10 cellular contexts compared by ENCODE assay signal in genomic region chr2:39264733-39265132, GRCh38. TPM values are rescaled to one million over a fixed set of nuclear protein-coding genes. Genes with fewer than 3 reads are reported as not detected.
DNase-seq lines count a peak whose midpoint lies in the region; ATAC-seq and TF ChIP-seq lines count a peak whose summit lies in the region.
"Had no signal": no experiment of that assay in that cellular context is flagged by ENCODE, and none has a peak within 500 bp of the region (broad histone marks: within the 10 kb centered on the region; RNA-seq: fewer than 3 reads in every experiment).

No MANE protein-coding gene starts in this region.

- H3K36me3 ChIP-seq in SU-DHL-6 (ENCODE audit: low read length) (no peaks in the 10 kb centered on the region), psoas muscle (ENCODE audit: insufficient read depth in 1 of 2, low read depth in 1 of 2) (peaks cover 9 to 85% of the 10 kb centered on the region in 2 donors)

- H3K9me3 Mint-ChIP-seq in chondrocyte (ENCODE audit: low read depth) = no peaks in the 10 kb centered on the region

- H3K4me1 Mint-ChIP-seq in chondrocyte (ENCODE audit: low read depth) = peaks cover 11% of the 10 kb centered on the region

- ATAC-seq in GM21360 (IDR thresholded peaks at IDR 0.05; ENCODE audit: unreplicated experiment) (peak; percentile 68), HG03103 (IDR thresholded peaks at IDR 0.05; ENCODE audit: low read depth, unreplicated experiment) (peak; percentile 72), psoas muscle (no peak)

- peak overlapping the region; percentile 96 for H3K27ac ChIP-seq in SU-DHL-6 (ENCODE audit: low read depth, low read length)
- no peak overlapping the region for H3K27ac ChIP-seq in psoas muscle
- no peak overlapping the region for H3K27ac ChIP-seq in coronary artery

- no peak overlapping the region for H3K27ac Mint-ChIP-seq in chondrocyte (ENCODE audit: unreplicated experiment)

- H3K27me3 ChIP-seq in SU-DHL-6 (ENCODE audit: low read length) = no peaks in the 10 kb centered on the region
- no peaks in the 10 kb centered on the region for H3K27me3 ChIP-seq in psoas muscle (ENCODE audit: insufficient read depth in 3 of 3, low read length in 2 of 3)

- in situ Hi-C loops in GM13976 (cut with MboI; ENCODE audit: low sequenced_read_pairs, unreplicated experiment) = no loop called here

- H3K4me3 ChIP-seq in SU-DHL-6 (ENCODE audit: insufficient read depth, low read length, poor library complexity, severe bottlenecking) (peak overlapping the region; percentile 41), psoas muscle (no peak overlapping the region), coronary artery (no peak overlapping the region)

- 87 to 98% (median 91%) methylated on average over 1 of the region's 1 CpG for WGBS in psoas muscle, 3 donors

- no peaks in the 10 kb centered on the region for H3K79me2 ChIP-seq in SU-DHL-6 (ENCODE audit: insufficient read depth, low read length)

- no peaks in the 10 kb centered on the region for H3K27me3 Mint-ChIP-seq in chondrocyte (ENCODE audit: low read depth)

- no peaks in the 10 kb centered on the region for H3K9me2 ChIP-seq in SU-DHL-6 (replicated peaks; ENCODE audit: insufficient read depth, low read length)

- H3K9me3 ChIP-seq in SU-DHL-6 (ENCODE audit: insufficient read depth, low read length) = no peaks in the 10 kb centered on the region
- H3K9me3 ChIP-seq in psoas muscle = no peaks in the 10 kb centered on the region

- H3K4me1 ChIP-seq in psoas muscle = no peaks in the 10 kb centered on the region

- TF ChIP-seq CTCF in GM13976 (IDR thresholded peaks at IDR 0.05; ENCODE audit: borderline replicate concordance, control extremely low read depth, extremely low read depth, insufficient read depth, missing control alignments) (no peak), SU-DHL-6 (IDR thresholded peaks at IDR 0.05; ENCODE audit: insufficient read depth, low read length, poor library complexity, severe bottlenecking) (no peak), psoas muscle (IDR thresholded peaks at IDR 0.05) (no peak), chondrocyte (IDR thresholded peaks at IDR 0.05) (no peak), coronary artery (IDR thresholded peaks at IDR 0.05) (no peak)

- DNase-seq in GM13976 (ENCODE audit: low spot score) (peak; percentile 59), psoas muscle (no peak), chondrocyte (ENCODE audit: low spot score) (no peak), coronary artery (ENCODE audit: low spot score) (no peak), NCI-H146 (lab: John Stamatoyannopoulos, UW) (no peak)
- DNase-seq: NCI-H524, nucleus accumbens had no signal

- H3K4me3 Mint-ChIP-seq in chondrocyte (ENCODE audit: unreplicated experiment) = no peak overlapping the region

- intact Hi-C loops in psoas muscle (cut with DNase I) = no loop called here

- peak overlapping the region; percentile 39 for H3K9ac ChIP-seq in SU-DHL-6 (ENCODE audit: low read length)

- peak overlapping the region; percentile 92 for H3K4me2 ChIP-seq in SU-DHL-6 (ENCODE audit: low read depth, low read length, poor library complexity, severe bottlenecking)

- peaks cover 19% of the 10 kb centered on the region for H3F3A ChIP-seq in SU-DHL-6 (ENCODE audit: insufficient read depth)

- peak overlapping the region; percentile 88 for H2AFZ ChIP-seq in SU-DHL-6 (ENCODE audit: low read depth, low read length, severe bottlenecking)

- no peaks in the 10 kb centered on the region for H4K20me1 ChIP-seq in SU-DHL-6 (ENCODE audit: low read depth, low read length)

- H3K36me3 Mint-ChIP-seq in chondrocyte (ENCODE audit: low read depth) = peaks cover 19% of the 10 kb centered on the region

RNA-seq across cellular contexts. Expression of gene CDKL4, which starts 21.0 kb away (rescaled TPM):
- total RNA-seq in psoas muscle = under 1 TPM in 3 of 4 donors, not detected in 1; 0.44 to 0.99 (median 0.44) TPM
- under 1 TPM in 1 of 3 donors, not detected in 2; 0.06 TPM for polyA plus RNA-seq in psoas muscle
- 0.20 to 1.1 TPM (median 0.87 TPM) in 3 replicates for total RNA-seq in chondrocyte

Comparison
In these comparisons a context has a peak if more than half of its experiments do, and no peak if none do; other contexts are left out.
1. ATAC-seq: peak in GM21360 (single experiment) and HG03103 (single experiment); none in psoas muscle (0 of 4).